Comparison of ENCODE assay signal across 1 cellular context in genomic region chr17:51341457-51341856, GRCh38.
A peak's percentile ranks its signal among the peaks of the same experiment; 100 is the strongest.
TF ChIP-seq lines count a peak whose summit lies in the region.

No MANE protein-coding gene starts in this region.

TF ChIP-seq in K562, 482 proteins besides CTCF, POLR2A, EP300 and RAD21 (continued from another document):
- no peak for TF ChIP-seq RERE (CRISPR knock-in tag; IDR thresholded peaks at IDR 0.05; ENCODE audit: borderline replicate concordance)
- no peak for TF ChIP-seq ZNF311 (CRISPR knock-in tag; IDR thresholded peaks at IDR 0.05)
- TF ChIP-seq NCOA1 (IDR thresholded peaks at IDR 0.05; ENCODE audit: low read depth), result no peak
- TF ChIP-seq MBD2 (IDR thresholded peaks at IDR 0.05; ENCODE audit: borderline replicate concordance, low read depth), result no peak
- TF ChIP-seq ZC3H11A (IDR thresholded peaks at IDR 0.05; ENCODE audit: low read depth, low read length), result no peak
- TF ChIP-seq ZNF217 (CRISPR knock-in tag; IDR thresholded peaks at IDR 0.05), result no peak
- TF ChIP-seq SRSF3 (IDR thresholded peaks at IDR 0.05; ENCODE audit: insufficient read depth, low read length), result no peak
- TF ChIP-seq CTBP1 (IDR thresholded peaks at IDR 0.05; ENCODE audit: borderline replicate concordance), result no peak
- peak; percentile 62 for TF ChIP-seq ARID1B (IDR thresholded peaks at IDR 0.05)
- no peak for TF ChIP-seq TARDBP (IDR thresholded peaks at IDR 0.05)
- no peak for TF ChIP-seq RBM25 (IDR thresholded peaks at IDR 0.05; ENCODE audit: low read depth, low read length, severe bottlenecking)
- TF ChIP-seq SMARCA5 (IDR thresholded peaks at IDR 0.05), result no peak
- no peak for TF ChIP-seq HDAC6 (IDR thresholded peaks at IDR 0.05; ENCODE audit: low read depth, low read length)
- TF ChIP-seq CBFA2T3 (IDR thresholded peaks at IDR 0.05), result peak; percentile 45; the same call in 1 of the 2 replicates
- no peak for TF ChIP-seq NBN (IDR thresholded peaks at IDR 0.05; ENCODE audit: low read depth)
- no peak for TF ChIP-seq BHLHE40 (IDR thresholded peaks at IDR 0.05; ENCODE audit: low read length)
- TF ChIP-seq KLF1 (tag; IDR thresholded peaks at IDR 0.05), result no peak
- no peak for TF ChIP-seq ZKSCAN8 (CRISPR knock-in tag; IDR thresholded peaks at IDR 0.05)
- TF ChIP-seq PHB (CRISPR knock-in tag; IDR thresholded peaks at IDR 0.05), result no peak
- TF ChIP-seq NCOR1 (IDR thresholded peaks at IDR 0.05), result no peak
- TF ChIP-seq ZNF146 (CRISPR knock-in tag; IDR thresholded peaks at IDR 0.05; ENCODE audit: unreplicated experiment), result no peak
- TF ChIP-seq RNF219 (CRISPR knock-in tag; IDR thresholded peaks at IDR 0.05), result no peak
- TF ChIP-seq TAL1 (IDR thresholded peaks at IDR 0.05), result peak; percentile 63
- no peak for TF ChIP-seq ZC3H4 (CRISPR knock-in tag; IDR thresholded peaks at IDR 0.05; ENCODE audit: borderline replicate concordance)
- peak; percentile 29; the same call in 1 of the 2 replicates for TF ChIP-seq TCF3 (CRISPR knock-in tag; IDR thresholded peaks at IDR 0.05)
- no peak for TF ChIP-seq EZH2 (IDR thresholded peaks at IDR 0.05; ENCODE audit: borderline replicate concordance, low read depth, low read length)
- TF ChIP-seq ASH1L (IDR thresholded peaks at IDR 0.05; ENCODE audit: borderline replicate concordance, low read depth, partially characterized antibody), result no peak
- TF ChIP-seq NFE2L1 (tag; IDR thresholded peaks at IDR 0.05; ENCODE audit: borderline replicate concordance, low read depth), result no peak
- TF ChIP-seq C11orf30 (IDR thresholded peaks at IDR 0.05; ENCODE audit: low read depth), result no peak
- no peak for TF ChIP-seq PREB (CRISPR knock-in tag; IDR thresholded peaks at IDR 0.05)
- no peak for TF ChIP-seq BCLAF1 (IDR thresholded peaks at IDR 0.05; ENCODE audit: borderline replicate concordance in 1 of 2, control insufficient read depth in 1 of 2, low read depth in 2 of 2, low read length in 1 of 2)
